Comparison of ENCODE assay signal across 18 cellular contexts in genomic region chr10:125836746-125837145, GRCh38. TPM values are rescaled to one million over a fixed set of nuclear protein-coding genes. Genes with fewer than 3 reads are reported as not detected.
"Had no signal": no experiment of that assay in that cellular context is flagged by ENCODE, and none has a peak within 500 bp of the region (broad histone marks: within the 10 kb centered on the region; RNA-seq: fewer than 3 reads in every experiment).

No MANE protein-coding gene starts in this region.

- DNase-seq: effector CD4-positive, alpha-beta T cell; foreskin melanocyte; head of caudate nucleus; kidney; left cardiac atrium; left ventricle myocardium inferior; lower lobe of right lung; natural killer cell; nucleus accumbens; ovary; right cardiac atrium; stimulated activated CD4-positive, alpha-beta T cell treated with anti-CD3 and anti-CD28 coated beads, Interleukin-4, amount 100 ng/mL, for 1 hour; stimulated activated CD8-positive, alpha-beta memory T cell treated with anti-CD3 and anti-CD28 coated beads, Interleukin-4, amount 100 ng/mL, for 48 hours had no signal

- H3K27me3 ChIP-seq: hepatocyte, neural progenitor cell, ovary, tibial nerve had no signal

- H3K27ac ChIP-seq: coronary artery, hepatocyte, left ventricle myocardium inferior, lower lobe of right lung, neural progenitor cell, ovary, tibial nerve had no signal

- H2AFZ ChIP-seq: hepatocyte, neural progenitor cell had no signal

- H3K9ac ChIP-seq: neural progenitor cell had no signal

- ATAC-seq: left cardiac atrium; lower lobe of right lung; natural killer cell; stimulated activated effector memory CD8-positive, alpha-beta T cell treated with anti-CD3 and anti-CD28 coated beads, Interleukin-12 subunit alpha, Interleukin-12 subunit beta, amount 100 ng/mL, for 72 hours had no signal

- H3K36me3 ChIP-seq: ovary had no signal

- H3K4me3 ChIP-seq: coronary artery, hepatocyte, left ventricle myocardium inferior, lower lobe of right lung, neural progenitor cell, ovary, tibial nerve had no signal

- H3K4me2 ChIP-seq: hepatocyte, neural progenitor cell had no signal

- H3K9me3 ChIP-seq: left ventricle myocardium inferior, lower lobe of right lung, ovary, tibial nerve had no signal

- H3K4me1 ChIP-seq: left ventricle myocardium inferior, lower lobe of right lung, neural progenitor cell, tibial nerve had no signal

- H3K79me2 ChIP-seq: hepatocyte had no signal

RNA-seq across cellular contexts. Expression of gene FANK1, which starts 59.6 kb away (rescaled TPM):
- total RNA-seq: natural killer cell had no signal
